19 cellular contexts compared by ENCODE assay signal in genomic region chr21:41482980-41483379, GRCh38. TPM values are rescaled to one million over a fixed set of nuclear protein-coding genes. Genes with fewer than 3 reads are reported as not detected.
"Had no signal": no experiment of that assay in that cellular context is flagged by ENCODE, and none has a peak within 500 bp of the region (broad histone marks: within the 10 kb centered on the region; RNA-seq: fewer than 3 reads in every experiment).

No MANE protein-coding gene starts in this region.

- ATAC-seq: left lobe of liver; mucosa of descending colon; naive thymus-derived CD8-positive, alpha-beta T cell; stimulated activated naive CD8-positive, alpha-beta T cell treated with anti-CD3 and anti-CD28 coated beads, Interleukin-15, Interleukin-2, amounts not matched to agents 100 U/mL and 50 U/mL, for 24 hours; upper lobe of right lung had no signal

- H3K4me3 ChIP-seq: colonic mucosa, mucosa of descending colon, right atrium auricular region, tibial artery, upper lobe of right lung, vagina had no signal

- H3K27ac ChIP-seq: colonic mucosa, neutrophil, right atrium auricular region, tibial artery, upper lobe of right lung, vagina had no signal

- H3K36me3 Mint-ChIP-seq: naive thymus-derived CD8-positive, alpha-beta T cell had no signal

- H3K9me3 ChIP-seq: colonic mucosa, mucosa of descending colon, neutrophil, right atrium auricular region, tibial artery, upper lobe of right lung, vagina had no signal

- H3K27me3 ChIP-seq: colonic mucosa, right atrium auricular region, upper lobe of right lung, vagina had no signal

- H3K4me3 Mint-ChIP-seq: naive thymus-derived CD8-positive, alpha-beta T cell had no signal

- H3K4me1 ChIP-seq: colonic mucosa, right atrium auricular region, vagina had no signal

- DNase-seq: colonic mucosa; dermis blood vessel endothelial cell; foreskin melanocyte; head of caudate nucleus; hippocampal formation; mucosa of descending colon; naive thymus-derived CD8-positive, alpha-beta T cell; small intestine; stimulated activated CD4-positive, alpha-beta T cell treated with anti-CD3 and anti-CD28 coated beads, Interleukin-2, amount 100 ng/mL, for 48 hours; stimulated activated naive CD8-positive, alpha-beta T cell treated with anti-CD3 and anti-CD28 coated beads, Interleukin-15, Interleukin-2, amounts not matched to agents 100 U/mL and 50 U/mL, for 24 hours; tibial artery; upper lobe of right lung had no signal

- H3K27ac Mint-ChIP-seq: naive thymus-derived CD8-positive, alpha-beta T cell had no signal

- H3K9me3 Mint-ChIP-seq: naive thymus-derived CD8-positive, alpha-beta T cell had no signal

- H3K36me3 ChIP-seq: neutrophil, right atrium auricular region, upper lobe of right lung, vagina had no signal

RNA-seq across cellular contexts. Expression of gene TMPRSS2, which starts 25.0 kb away (rescaled TPM):
- total RNA-seq: dermis blood vessel endothelial cell; endothelial cell of umbilical vein; naive thymus-derived CD8-positive, alpha-beta T cell; right atrium auricular region; temporal lobe had no signal
- polyA plus RNA-seq: endothelial cell of umbilical vein; naive thymus-derived CD8-positive, alpha-beta T cell; neural cell had no signal
